In genomic region chr6:160974304-160974771, GRCh38 we compare ENCODE assay signal across 12 cellular contexts. TPM values are rescaled to one million over a fixed set of nuclear protein-coding genes. Genes with fewer than 3 reads are reported as not detected.
DNase-seq lines count a peak whose midpoint lies in the region; ATAC-seq, FAIRE-seq and TF ChIP-seq lines count a peak whose summit lies in the region.
"Had no signal": no experiment of that assay in that cellular context is flagged by ENCODE, and none has a peak within 500 bp of the region (broad histone marks: within the 10 kb centered on the region; RNA-seq: fewer than 3 reads in every experiment).

No MANE protein-coding gene starts in this region.

- DNase-seq in HepG2 (ENCODE audit: low spot score) (no peak), right lobe of liver (no peak), fibroblast of gingiva (ENCODE audit: low read depth) (peak; percentile 97), mesothelial cell of epicardium (ENCODE audit: low spot score in 2 of 2, unreplicated experiment in 2 of 2) (no peak), aorta (peak; percentile 52 to 86), NCI-H1930 (lab: John Stamatoyannopoulos, UW) (no peak)
- DNase-seq: activated B cell treated with CpG ODN at 0.5 μM for 24 hours, NCI-H748 treated with DMSO at 0.1 percent for 48 hours had no signal

- no peak overlapping the region for H3K4me3 Mint-ChIP-seq in mesothelial cell of epicardium
- H3K4me3 Mint-ChIP-seq: activated B cell treated with CpG ODN at 0.5 μM for 24 hours, B cell had no signal

- H3K27ac Mint-ChIP-seq in mesothelial cell of epicardium: peak overlapping the region; percentile 77
- H3K27ac Mint-ChIP-seq: activated B cell treated with CpG ODN at 0.5 μM for 24 hours, B cell had no signal

- no peaks in the 10 kb centered on the region for H3K9me3 Mint-ChIP-seq in mesothelial cell of epicardium
- H3K9me3 Mint-ChIP-seq: activated B cell treated with CpG ODN at 0.5 μM for 24 hours had no signal

- CTCF ChIA-PET in HepG2 (lab: Yijun Ruan, JAX; ENCODE audit: low intra/inter-chr PET ratio, low total read pairs): no interaction called here

- in situ Hi-C loops in HepG2 (cut with HindIII; ENCODE audit: extremely low pct_ligation_motif_present, low pct_unique_long_range_greater_than_20kb): no loop called here

- POLR2A ChIA-PET in HepG2 (lab: Yijun Ruan, JAX): no interaction called here

- peak overlapping the region; percentile 34; the same call in 1 of the 2 replicates for H3K4me2 ChIP-seq in HepG2 (ENCODE audit: low read depth, low read length)

- intact Hi-C loops in HepG2 (cut with micrococcal nuclease; ENCODE audit: unreplicated experiment) (no loop called here), right lobe of liver (cut with DNase I) (no loop called here), aorta (cut with DNase I) (no loop called here)

- no peaks in the 10 kb centered on the region for H3K27me3 Mint-ChIP-seq in mesothelial cell of epicardium (ENCODE audit: low read depth)

- H3K27me3 ChIP-seq in HepG2 (ENCODE audit: control insufficient read depth in 1 of 2, insufficient read depth in 2 of 2, low read length in 2 of 2) (peaks cover 0 to 8% of the 10 kb centered on the region in 2 experiments; a peak in 4 of 5 replicates), right lobe of liver (no peaks in the 10 kb centered on the region), aorta (ENCODE audit: control insufficient read depth in 1 of 2, insufficient read depth in 2 of 2, low read length in 1 of 2) (no peaks in the 10 kb centered on the region)

- no peak overlapping the region for H2AFZ ChIP-seq in HepG2 (ENCODE audit: low read length)

- TF ChIP-seq POLR2A in HepG2 (IDR thresholded peaks at IDR 0.05; ENCODE audit: insufficient read depth in 1 of 2, low read depth in 2 of 2, low read length in 2 of 2) (no peak), right lobe of liver (IDR thresholded peaks at IDR 0.05) (no peak)

- 39% methylated on average over 8 of the region's 9 CpGs for WGBS in HepG2 (ENCODE audit: low lambda C conversion rate)
- WGBS in right lobe of liver (ENCODE audit: insufficient coverage, low coverage, low lambda C conversion rate, missing lambda C conversion rate): 68% methylated on average over 9 of the region's 9 CpGs
- WGBS in aorta, 2 donors: 8 to 29% methylated on average over 9 of the region's 9 CpGs

- BruUV-seq in HepG2 (replicated peaks; lab: Mats Ljungman, UMichigan): no TSS peak

- peaks cover 29% of the 10 kb centered on the region for H3K4me1 Mint-ChIP-seq in mesothelial cell of epicardium
- H3K4me1 Mint-ChIP-seq: activated B cell treated with CpG ODN at 0.5 μM for 24 hours, B cell had no signal

- ATAC-seq in HepG2: peak; percentile 60; the same call in 2 of the 3 replicates
- no peak for ATAC-seq in right lobe of liver
- ATAC-seq in aorta (ENCODE audit: low FRiP score): peak; percentile 84
- ATAC-seq in GM18867 (IDR thresholded peaks at IDR 0.05; ENCODE audit: unreplicated experiment): no peak
- ATAC-seq in GM21723 (IDR thresholded peaks at IDR 0.05; ENCODE audit: unreplicated experiment): no peak
- ATAC-seq: HCT116 had no signal

- H3K4me1 ChIP-seq in HepG2 (ENCODE audit: insufficient read depth, low read length) (no peaks in the 10 kb centered on the region), right lobe of liver (no peaks in the 10 kb centered on the region), aorta (ENCODE audit: control insufficient read depth in 1 of 2, insufficient read depth in 2 of 2, low read length in 2 of 2) (no peaks in the 10 kb centered on the region)

- H3K79me2 ChIP-seq in HepG2 (ENCODE audit: insufficient read depth, low read length): no peaks in the 10 kb centered on the region

- H3K36me3 ChIP-seq in HepG2 (replicated peaks in 1 of 2; ENCODE audit: control insufficient read depth in 1 of 2, insufficient read depth in 2 of 2, low read length in 2 of 2) (no peaks in the 10 kb centered on the region), right lobe of liver (no peaks in the 10 kb centered on the region), aorta (ENCODE audit: control insufficient read depth in 1 of 2, insufficient read depth in 2 of 2, low read length in 1 of 2) (no peaks in the 10 kb centered on the region)

- no peak overlapping the region for H3K9ac ChIP-seq in HepG2 (ENCODE audit: insufficient read depth, low read depth, low read length)

- TF ChIP-seq EP300 in HepG2 (IDR thresholded peaks at IDR 0.05; ENCODE audit: low read depth in 2 of 2, low read length in 2 of 2) (no peak), HepG2 (CRISPR knock-in tag; IDR thresholded peaks at IDR 0.05; ENCODE audit: borderline replicate concordance) (no peak)

- H3K36me3 Mint-ChIP-seq in mesothelial cell of epicardium: no peaks in the 10 kb centered on the region

- H4K20me1 ChIP-seq in HepG2 (ENCODE audit: insufficient read depth, low read length): no peaks in the 10 kb centered on the region

- no peaks in the 10 kb centered on the region for H3K9me3 ChIP-seq in HepG2 (ENCODE audit: low read length)
- no peaks in the 10 kb centered on the region for H3K9me3 ChIP-seq in right lobe of liver
- H3K9me3 ChIP-seq in aorta (ENCODE audit: control insufficient read depth, low read length): no peaks in the 10 kb centered on the region

- no peak for TF ChIP-seq RAD21 in HepG2 (CRISPR knock-in tag; IDR thresholded peaks at IDR 0.05)

- FAIRE-seq in HepG2 (lab: Jason Lieb, UNC): no peak

- H3K27ac ChIP-seq in HepG2 (ENCODE audit: extremely low read length, insufficient read depth, low read length) (no peak overlapping the region), right lobe of liver (no peak overlapping the region), aorta (ENCODE audit: low read depth in 1 of 2, low read length in 2 of 2) (no peak overlapping the region)

- TF ChIP-seq CTCF in HepG2 (CRISPR knock-in tag; IDR thresholded peaks at IDR 0.05): no peak
- no peak for TF ChIP-seq CTCF in right lobe of liver (IDR thresholded peaks at IDR 0.05)
- TF ChIP-seq CTCF in mesothelial cell of epicardium (IDR thresholded peaks at IDR 0.05; ENCODE audit: unreplicated experiment): no peak

- H3K4me3 ChIP-seq in HepG2 (replicated peaks in 1 of 3; ENCODE audit: insufficient read depth in 1 of 3, low read depth in 2 of 3, low read length in 3 of 3) (no peak overlapping the region), right lobe of liver (no peak overlapping the region), aorta (ENCODE audit: low read length in 2 of 2) (no peak overlapping the region)

TF ChIP-seq in HepG2, 621 proteins besides CTCF, POLR2A, EP300 and RAD21:
- TF ChIP-seq DNMT1 (CRISPR knock-in tag; IDR thresholded peaks at IDR 0.05): no peak
- peak; percentile 15; the same call in 1 of the 2 replicates for TF ChIP-seq BHLHE40 (IDR thresholded peaks at IDR 0.05; ENCODE audit: low read length)

RNA-seq across cellular contexts. Expression of gene MAP3K4, which starts 17.2 kb away (rescaled TPM):
- total RNA-seq in HepG2 (2016; rRNA removed; fragmentation: Illumina TruSeq; extraction: Trizol): 33.6 and 40.1 TPM in 2 replicates
- total RNA-seq in HepG2 (2016; cell fraction: cytosol; rRNA removed; fragmentation: Illumina TruSeq; extraction: Trizol; ENCODE audit: low read depth): 66.8 and 68.7 TPM in 2 replicates
- 37.5 and 40.8 TPM in 2 replicates for total RNA-seq in HepG2 (2016; cell fraction: insoluble cytoplasmic fraction; rRNA removed; fragmentation: Illumina TruSeq; extraction: Trizol)
- 38.1 and 58.6 TPM in 2 replicates for total RNA-seq in HepG2 (2016; cell fraction: membrane; rRNA removed; fragmentation: Illumina TruSeq; extraction: Trizol)
- 50.7 and 54.4 TPM in 2 replicates for total RNA-seq in HepG2 (2016; cell fraction: nucleus; rRNA removed; fragmentation: Illumina TruSeq; extraction: Trizol)
- polyA plus RNA-seq in HepG2 (2011; rRNA removed): 12.9 and 15.4 TPM in 2 replicates
- polyA plus RNA-seq in HepG2 (2011; cell fraction: cytosol; rRNA removed): 6.9 and 9.0 TPM in 2 replicates
- polyA plus RNA-seq in HepG2 (2011; cell fraction: nucleus; rRNA removed): 35.9 and 37.8 TPM in 2 replicates
- 16.6 and 19.8 TPM in 2 replicates for polyA plus RNA-seq in HepG2 (2012)
- 1.1 TPM in 2 replicates for polyA plus RNA-seq in HepG2 (2016; cell fraction: cytosol; fragmentation: Illumina TruSeq; extraction: Trizol; ENCODE audit: low read depth)
- polyA plus RNA-seq in HepG2 (2016; cell fraction: insoluble cytoplasmic fraction; fragmentation: Illumina TruSeq; extraction: Trizol; ENCODE audit: low read depth): 25.1 and 26.7 TPM in 2 replicates
- 3.2 and 4.4 TPM in 2 replicates for polyA plus RNA-seq in HepG2 (2016; cell fraction: membrane; fragmentation: Illumina TruSeq; extraction: Trizol; ENCODE audit: low read depth)
- polyA plus RNA-seq in HepG2 (2016; cell fraction: nucleus; fragmentation: Illumina TruSeq; extraction: Trizol; ENCODE audit: insufficient read depth, low read depth): 51.7 and 52.1 TPM in 2 replicates
- 16.6 and 30.1 TPM in 2 replicates for polyA minus RNA-seq in HepG2 (2011; rRNA and poly(A)+ RNA removed; ENCODE audit: low replicate concordance)
- polyA minus RNA-seq in HepG2 (2011; cell fraction: cytosol; rRNA and poly(A)+ RNA removed): 16.9 and 18.6 TPM in 2 replicates
- polyA minus RNA-seq in HepG2 (2011; cell fraction: nucleus; rRNA and poly(A)+ RNA removed): 94.5 and 105 TPM in 2 replicates
- total RNA-seq in right lobe of liver: 10 to 100 TPM in 4 of 6 experiments, 1 to 10 TPM in 2; 9.4 to 20.5 (median 13.1) TPM
- 53.6 to 62.6 TPM (median 59.8 TPM) in 3 replicates for total RNA-seq in mesothelial cell of epicardium
- 10 to 100 TPM; 39.7 to 63.7 TPM for total RNA-seq in aorta
- 10 to 100 TPM in 1 of 2 donors, 1 to 10 TPM in 1; 5.3 to 26.0 TPM for polyA plus RNA-seq in aorta

Comparison
In these comparisons a context has a peak if more than half of its experiments do, and no peak if none do; other contexts are left out.
1. ATAC-seq: peak in HepG2 (single experiment) and aorta (single experiment); none in right lobe of liver (0 of 4), GM18867 (single experiment) and GM21723 (single experiment).
2. DNase-seq: peak in fibroblast of gingiva (single experiment) and aorta (2 of 2); none in HepG2 (single experiment), right lobe of liver (0 of 3), mesothelial cell of epicardium (0 of 2) and NCI-H1930 (0 of 2).